ENCODE assay signal across 8 cellular contexts in the genomic region with DNA sequence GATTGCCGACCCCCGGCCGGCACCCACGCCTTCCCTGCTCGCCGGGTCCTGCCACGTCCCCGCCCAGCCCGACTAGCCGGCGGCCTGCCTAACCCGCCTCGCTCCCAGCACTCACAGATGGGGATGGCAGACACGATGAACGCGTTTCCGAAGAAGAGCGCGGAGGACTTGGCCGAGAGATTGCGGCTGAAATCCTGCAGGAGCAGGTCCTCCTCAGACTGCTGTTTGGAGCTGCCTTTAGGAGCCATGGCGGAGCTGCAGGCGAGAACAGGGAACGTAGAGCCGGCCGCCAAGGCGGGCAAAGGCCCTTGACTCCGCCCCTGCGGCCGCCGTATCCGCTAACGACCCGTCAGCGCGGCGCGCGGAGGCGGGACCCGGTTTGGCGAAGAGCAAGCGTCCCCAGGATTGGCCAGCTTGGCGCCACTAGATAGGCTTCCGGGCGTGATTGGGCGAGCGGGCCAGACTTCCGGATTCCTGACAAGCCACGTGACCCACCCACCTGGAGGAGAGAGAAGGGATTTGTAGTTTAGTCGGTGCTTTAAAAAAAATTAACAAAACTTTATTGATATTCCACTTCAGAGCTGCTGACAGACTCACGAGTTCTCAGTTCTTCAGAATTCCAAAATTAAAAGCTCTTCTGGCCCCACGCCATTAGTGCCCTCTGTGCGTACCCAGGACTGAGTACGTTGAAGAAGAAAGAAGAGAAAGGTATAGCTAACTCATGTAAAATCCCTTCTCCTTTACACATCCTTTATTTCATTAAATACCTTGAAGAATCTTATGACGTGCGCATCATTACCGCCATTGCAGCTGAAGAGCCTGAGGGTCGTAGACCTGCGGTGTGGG. TPM values are rescaled to one million over a fixed set of nuclear protein-coding genes. Genes with fewer than 3 reads are reported as not detected.
DNase-seq lines count a peak whose midpoint lies in the region; ATAC-seq and TF ChIP-seq lines count a peak whose summit lies in the region.

A gene (minus strand): TSS at position 276 of the 846 bp plus-strand sequence. CDS start 28 bp downstream, at position 248.

- H3K79me2 ChIP-seq in mammary epithelial cell (ENCODE audit: insufficient read depth, low read length), result peaks cover 49% of the 10 kb centered on the region

- CTCF ChIA-PET in mammary epithelial cell (lab: Charles Lee; ENCODE audit: low non-redundant PET), result interaction anchor here (0.8 kb wide), 1 partner anchor 121 kb away, joined by 6 read pairs; no protein-coding TSS in a partner anchor

- peak within 1 kb of the TSS; percentile 81 for H3K27ac ChIP-seq in WERI-Rb-1
- peak within 1 kb of the TSS; percentile 87 for H3K27ac ChIP-seq in mammary epithelial cell (ENCODE audit: insufficient read depth, low read depth, low read length)
- peak within 1 kb of the TSS; percentile 80 for H3K27ac ChIP-seq in skeletal muscle tissue (ENCODE audit: low read depth, low read length)

- H3K9ac ChIP-seq in mammary epithelial cell (ENCODE audit: insufficient read depth, low read length) (peak within 1 kb of the TSS; percentile 94), skeletal muscle tissue (ENCODE audit: low read depth in 1 of 3, low read length in 3 of 3) (peak within 1 kb of the TSS; percentile 85 to 94 (median 91))

- H3K9me3 ChIP-seq in WERI-Rb-1 (ENCODE audit: severe bottlenecking) (no peaks in the 10 kb centered on the region), mammary epithelial cell (replicated peaks; ENCODE audit: insufficient read depth, low read length) (no peaks in the 10 kb centered on the region), iPS-18c (ENCODE audit: control insufficient read depth, insufficient read depth, low read length) (no peaks in the 10 kb centered on the region), skeletal muscle tissue (ENCODE audit: control insufficient read depth in 3 of 3, low read length in 3 of 3) (no peaks in the 10 kb centered on the region)

- TF ChIP-seq CTCF in WERI-Rb-1 (IDR thresholded peaks at IDR 0.05; ENCODE audit: low read depth, low read length) (no peak), mammary epithelial cell (conservative IDR thresholded peaks at IDR 0.05 in 1 of 2, IDR thresholded peaks at IDR 0.05 in 1 of 2; ENCODE audit: extremely low read depth in 1 of 2, insufficient read depth in 1 of 2, low read depth in 1 of 2, low read length in 2 of 2) (peak in 1 of 2 donors; percentile 8)

- in situ Hi-C loops in ACHN (cut with HindIII; ENCODE audit: low pct_ligation_motif_present, low pct_unique_long_range_greater_than_20kb, low sequenced_read_pairs) (no loop called here), mammary epithelial cell (cut with MboI; ENCODE audit: low sequenced_read_pairs in 2 of 2) (loop anchor here (5.0 to 10.0 kb wide), 3 partner anchors 120 to 580 kb away; a partner anchor contains a TSS)

- H3K27me3 ChIP-seq in WERI-Rb-1 (ENCODE audit: insufficient read depth, low read depth, severe bottlenecking) (no peaks in the 10 kb centered on the region), mammary epithelial cell (ENCODE audit: insufficient read depth, low read length) (no peaks in the 10 kb centered on the region), skeletal muscle tissue (ENCODE audit: control insufficient read depth in 3 of 3, insufficient read depth in 3 of 3, low read length in 3 of 3) (no peaks in the 10 kb centered on the region)

- ATAC-seq in GM18873 (IDR thresholded peaks at IDR 0.05; ENCODE audit: low FRiP score, unreplicated experiment) (peak; percentile 97), HG03139 (IDR thresholded peaks at IDR 0.05; ENCODE audit: unreplicated experiment) (peak; percentile 98)

- no TSS peak for BruUV-seq in mammary epithelial cell (replicated peaks; lab: Mats Ljungman, UMichigan)

- H3K4me2 ChIP-seq in mammary epithelial cell (ENCODE audit: insufficient read depth, low read depth, low read length), result peak within 1 kb of the TSS; percentile 95

- dilution Hi-C loops in mammary epithelial cell (cut with HindIII; ENCODE audit: low sequenced_read_pairs), result no loop called here

- intact Hi-C loops in mammary epithelial cell (cut with micrococcal nuclease), result loop anchor here (1.0 to 5.0 kb wide), 6 partner anchors 24 to 526 kb away; a partner anchor contains a TSS

- peak within 1 kb of the TSS; percentile 95 for H2AFZ ChIP-seq in mammary epithelial cell (ENCODE audit: low read depth, low read length)

- no peaks in the 10 kb centered on the region for H4K20me1 ChIP-seq in mammary epithelial cell (ENCODE audit: insufficient read depth, low read length)

- H3K4me1 ChIP-seq in mammary epithelial cell (ENCODE audit: insufficient read depth, low read length), result peaks cover 34% of the 10 kb centered on the region
- H3K4me1 ChIP-seq in skeletal muscle tissue (ENCODE audit: control insufficient read depth in 3 of 3, insufficient read depth in 3 of 3, low read length in 3 of 3), result peaks cover 12 to 24% (median 19%) of the 10 kb centered on the region in 3 donors

- H3K4me3 ChIP-seq in WERI-Rb-1 (ENCODE audit: low read depth, low read length) (peak within 1 kb of the TSS; percentile 71), mammary epithelial cell (replicated peaks in 1 of 3; ENCODE audit: insufficient read depth in 1 of 3, low read depth in 2 of 3, low read length in 3 of 3) (peak within 1 kb of the TSS; percentile 97 to 99 (median 97)), iPS-18c (ENCODE audit: insufficient read depth, low read depth, low read length) (peak within 1 kb of the TSS; percentile 96), skeletal muscle tissue (ENCODE audit: low read length in 3 of 3) (peak within 1 kb of the TSS; percentile 93 to 97 (median 94))

- DNase-seq in ACHN, result peak; percentile 98
- DNase-seq in NCI-H2227 (lab: John Stamatoyannopoulos, UW; ENCODE audit: unreplicated experiment), result peak; percentile 97
- peak; percentile 98 for DNase-seq in WERI-Rb-1
- DNase-seq in mammary epithelial cell, result peak; percentile 99

- 0% methylated on average over 25 of the region's 60 CpGs for WGBS in mammary epithelial cell (ENCODE audit: low coverage, missing lambda C conversion rate)

- H3K36me3 ChIP-seq in WERI-Rb-1, result peaks cover 27% of the 10 kb centered on the region
- peaks cover 9% of the 10 kb centered on the region for H3K36me3 ChIP-seq in mammary epithelial cell (ENCODE audit: insufficient read depth, low read length)
- peaks cover 6 to 13% (median 7%) of the 10 kb centered on the region in 3 donors for H3K36me3 ChIP-seq in skeletal muscle tissue (ENCODE audit: control insufficient read depth in 3 of 3, insufficient read depth in 3 of 3, low read length in 3 of 3)

RNA-seq across cellular contexts. Expression of the gene that starts here (rescaled TPM):
- total RNA-seq in mammary epithelial cell (100 to 1,000 TPM; 375 to 388 TPM), skeletal muscle tissue (71.5 TPM)
- 339 TPM for polyA plus RNA-seq in mammary epithelial cell
- 575 TPM for polyA minus RNA-seq in mammary epithelial cell

Comparison
In these comparisons a context has a peak if more than half of its experiments do, and no peak if none do; other contexts are left out.
1. Peak in every context shown above with its lines: DNase-seq, ATAC-seq, H3K4me3 ChIP-seq and H3K27ac ChIP-seq.